ENCODE assay signal across 15 cellular contexts in genomic region chr21:28439246-28439645, GRCh38.
DNase-seq lines count a peak whose midpoint lies in the region; ATAC-seq and TF ChIP-seq lines count a peak whose summit lies in the region.
"Had no signal": no experiment of that assay in that cellular context is flagged by ENCODE, and none has a peak within 500 bp of the region (broad histone marks: within the 10 kb centered on the region; RNA-seq: fewer than 3 reads in every experiment).

No MANE protein-coding gene starts in this region.

- CTCF ChIA-PET in IMR-90 (lab: Yijun Ruan, JAX): no interaction called here

- no peak for TF ChIP-seq EP300 in transverse colon (IDR thresholded peaks at IDR 0.05; ENCODE audit: low read depth)

- H2BK20ac ChIP-seq in IMR-90 (ENCODE audit: low read depth, low read length): peak overlapping the region; percentile 57; the same call in 1 of the 2 replicates

- peaks cover 44% of the 10 kb centered on the region for H3K4me1 Mint-ChIP-seq in nephron
- H3K4me1 Mint-ChIP-seq: CD14-positive monocyte had no signal

- POLR2A ChIA-PET in IMR-90 (lab: Charles Lee; ENCODE audit: unreplicated experiment): no interaction called here

- no peaks in the 10 kb centered on the region for H3K9me3 Mint-ChIP-seq in nephron

- H3K4me3 ChIP-seq in IMR-90 (ENCODE audit: insufficient read depth, low read depth, low read length) (no peak overlapping the region), fibroblast of lung (replicated peaks in 1 of 4; ENCODE audit: control extremely low read depth in 1 of 4, insufficient read depth in 1 of 4, low read depth in 3 of 4, low read length in 4 of 4) (no peak overlapping the region), uterus (no peak overlapping the region), transverse colon (no peak overlapping the region)

- no peak overlapping the region for H2AK9ac ChIP-seq in IMR-90 (replicated peaks; ENCODE audit: low read depth, low read length, poor library complexity)

- no peak overlapping the region for H3K4me3 Mint-ChIP-seq in nephron
- H3K4me3 Mint-ChIP-seq: CD14-positive monocyte had no signal

- dilution Hi-C loops in IMR-90 (cut with HindIII; ENCODE audit: low sequenced_read_pairs, unreplicated experiment): no loop called here

- H3K4ac ChIP-seq in IMR-90 (ENCODE audit: low read depth, low read length): no peak overlapping the region

- TF ChIP-seq RAD21 in IMR-90 (IDR thresholded peaks at IDR 0.05; ENCODE audit: low read length): no peak

- intact Hi-C loops in IMR-90 (cut with micrococcal nuclease): no loop called here
- intact Hi-C loops in uterus (cut with DNase I; ENCODE audit: low total_unique reads): no loop called here
- intact Hi-C loops in transverse colon (cut with DNase I; ENCODE audit: low total_unique reads): no loop called here

- no peaks in the 10 kb centered on the region for H3K36me3 Mint-ChIP-seq in nephron (ENCODE audit: low read depth)
- H3K36me3 Mint-ChIP-seq: CD14-positive monocyte had no signal

- H2BK120ac ChIP-seq in IMR-90 (ENCODE audit: low read depth, low read length): peak overlapping the region; percentile 41; the same call in 1 of the 2 replicates

- H3K4me1 ChIP-seq in IMR-90 (ENCODE audit: control insufficient read depth, insufficient read depth, low read length) (peaks cover 5% of the 10 kb centered on the region), fibroblast of lung (ENCODE audit: control insufficient read depth, extremely low read depth, insufficient read depth, low read length) (peaks cover 4% of the 10 kb centered on the region), uterus (peaks cover 0 to 3% of the 10 kb centered on the region in 2 donors), transverse colon (no peaks in the 10 kb centered on the region)

- H2AFZ ChIP-seq in IMR-90 (replicated peaks; ENCODE audit: low read length, poor library complexity) (no peak overlapping the region), fibroblast of lung (ENCODE audit: low read length) (peak overlapping the region; percentile 19)

- H3K27me3 Mint-ChIP-seq in nephron (ENCODE audit: low read depth): no peaks in the 10 kb centered on the region

- H4K91ac ChIP-seq in IMR-90 (ENCODE audit: insufficient read depth, low read depth, low read length): no peak overlapping the region

- H3K18ac ChIP-seq in IMR-90 (ENCODE audit: low read depth, low read length): peak overlapping the region; percentile 91

- H3K9me3 ChIP-seq in IMR-90 (ENCODE audit: control insufficient read depth, insufficient read depth, low read length): no peaks in the 10 kb centered on the region
- H3K9me3 ChIP-seq in fibroblast of lung (ENCODE audit: control insufficient read depth, insufficient read depth, low read depth, low read length): no peaks in the 10 kb centered on the region
- no peaks in the 10 kb centered on the region for H3K9me3 ChIP-seq in uterus
- no peaks in the 10 kb centered on the region for H3K9me3 ChIP-seq in transverse colon

- H2BK5ac ChIP-seq in IMR-90 (ENCODE audit: low read depth, low read length, poor library complexity, severe bottlenecking): peak overlapping the region; percentile 13

- H3K79me2 ChIP-seq in fibroblast of lung (ENCODE audit: control insufficient read depth, insufficient read depth, low read length): no peaks in the 10 kb centered on the region

- TF ChIP-seq CTCF in IMR-90 (conservative IDR thresholded peaks at IDR 0.05; ENCODE audit: low read depth, low read length): no peak
- no peak for TF ChIP-seq CTCF in fibroblast of lung (conservative IDR thresholded peaks at IDR 0.05 in 1 of 2, IDR thresholded peaks at IDR 0.05 in 1 of 2; ENCODE audit: low read depth in 1 of 2, low read length in 2 of 2)
- TF ChIP-seq CTCF in nephron (IDR thresholded peaks at IDR 0.05; ENCODE audit: unreplicated experiment in 3 of 3): no peak
- no peak for TF ChIP-seq CTCF in uterus (IDR thresholded peaks at IDR 0.05)
- TF ChIP-seq CTCF in transverse colon (IDR thresholded peaks at IDR 0.05): no peak

- H3K36me3 ChIP-seq in IMR-90 (ENCODE audit: control insufficient read depth, insufficient read depth, low read length) (no peaks in the 10 kb centered on the region), fibroblast of lung (ENCODE audit: control insufficient read depth, insufficient read depth, low read length) (no peaks in the 10 kb centered on the region), uterus (no peaks in the 10 kb centered on the region), transverse colon (no peaks in the 10 kb centered on the region)

- peak overlapping the region; percentile 95 for H4K5ac ChIP-seq in IMR-90 (ENCODE audit: low read depth, low read length)

- H2BK15ac ChIP-seq in IMR-90 (ENCODE audit: low read depth, low read length): 0 out of 3 replicates have a peak overlapping the region, but pooled peaks have one; percentile 33

- no CpG with 5 or more reads among the region's 4 CpGs for WGBS in IMR-90 (ENCODE audit: extremely low coverage in 2 of 2, insufficient read length in 1 of 2), 2 experiments
- 57 to 67% methylated on average over 4 of the region's 4 CpGs for WGBS in transverse colon (ENCODE audit: low coverage in 1 of 2), 2 donors

- H3K14ac ChIP-seq in IMR-90 (replicated peaks; ENCODE audit: low read depth, low read length): no peak overlapping the region; the same call in 1 of the 2 replicates

- TF ChIP-seq POLR2A in IMR-90 (IDR thresholded peaks at IDR 0.05; ENCODE audit: low read depth, low read length) (no peak), uterus (IDR thresholded peaks at IDR 0.05) (no peak), transverse colon (IDR thresholded peaks at IDR 0.05) (no peak)

- peak overlapping the region; percentile 15; the same call in 1 of the 2 replicates for H3K56ac ChIP-seq in IMR-90 (ENCODE audit: extremely low read depth, insufficient read depth, low read length)

- H3K9me1 ChIP-seq in IMR-90 (ENCODE audit: insufficient read depth, low read length): peaks cover 2% of the 10 kb centered on the region; the same call in 1 of the 2 replicates

- no peak overlapping the region for H3K23ac ChIP-seq in IMR-90 (ENCODE audit: low read depth, low read length)

- H3K27ac ChIP-seq in IMR-90 (ENCODE audit: insufficient read depth, low read length) (peak overlapping the region; percentile 60; the same call in 1 of the 2 replicates), fibroblast of lung (ENCODE audit: insufficient read depth, low read length) (no peak overlapping the region), uterus (peak overlapping the region; percentile 59 to 85), transverse colon (peak overlapping the region in 2 of 4 donors; percentile 1 to 26)

- H3K9ac ChIP-seq in IMR-90 (ENCODE audit: low read depth, low read length) (no peak overlapping the region), fibroblast of lung (ENCODE audit: insufficient read depth, low read length) (no peak overlapping the region)

- ATAC-seq in IMR-90 (ENCODE audit: low read depth) (no peak), GM21423 (IDR thresholded peaks at IDR 0.05; ENCODE audit: unreplicated experiment) (no peak)

- in situ Hi-C loops in IMR-90 (cut with MboI; ENCODE audit: low sequenced_read_pairs): no loop called here
- in situ Hi-C loops in transverse colon (cut with MboI; ENCODE audit: low pct_ligation_motif_present in 1 of 4, low pct_unique_long_range_greater_than_20kb in 1 of 4, low sequenced_read_pairs in 3 of 4): no loop called here

- no peaks in the 10 kb centered on the region for H3K79me1 ChIP-seq in IMR-90 (ENCODE audit: low read depth in 1 of 2, low read length in 2 of 2)

- BruUV-seq in IMR-90 (replicated peaks; lab: Mats Ljungman, UMichigan): no TSS peak

- H3K27ac Mint-ChIP-seq in nephron: peak overlapping the region; percentile 68 to 85 (median 69)
- H3K27ac Mint-ChIP-seq: CD14-positive monocyte had no signal

- no peak overlapping the region for H2AK5ac ChIP-seq in IMR-90 (ENCODE audit: low read depth, low read length)

- H3K4me2 ChIP-seq in IMR-90 (ENCODE audit: low read depth, low read length): peak overlapping the region; percentile 75
- peak overlapping the region; percentile 16 for H3K4me2 ChIP-seq in fibroblast of lung (ENCODE audit: extremely low read depth, insufficient read depth, low read length)

- H4K8ac ChIP-seq in IMR-90 (ENCODE audit: low read depth in 2 of 2, low read length in 2 of 2): peak overlapping the region in 1 of 2 experiments; percentile 34; a peak in 2 of 4 replicates

- H3K27me3 ChIP-seq in IMR-90 (ENCODE audit: control insufficient read depth, insufficient read depth, low read length): no peaks in the 10 kb centered on the region
- no peaks in the 10 kb centered on the region for H3K27me3 ChIP-seq in fibroblast of lung (ENCODE audit: control insufficient read depth, insufficient read depth, low read length)
- no peaks in the 10 kb centered on the region for H3K27me3 ChIP-seq in uterus
- H3K27me3 ChIP-seq in transverse colon: no peaks in the 10 kb centered on the region

- no peaks in the 10 kb centered on the region for H4K20me1 ChIP-seq in IMR-90 (ENCODE audit: insufficient read depth, low read length)
- H4K20me1 ChIP-seq in fibroblast of lung (ENCODE audit: control insufficient read depth, extremely low read depth, insufficient read depth, low read length): no peaks in the 10 kb centered on the region

- DNase-seq in IMR-90 (no peak), fibroblast of lung (ENCODE audit: low read depth in 2 of 2) (peak in 1 of 2 donors; percentile 51), uterus (peak in 1 of 2 donors; percentile 28), NCI-H526 (lab: John Stamatoyannopoulos, UW) (no peak), transverse colon (no peak)
- DNase-seq: AML-193, DMS153, Karpas-422, MM.1S, NCI-H1092 treated with DMSO at 0.1 percent for 48 hours, NCI-H2081 treated with DMSO at 0.1 percent for 48 hours, NCI-H524 had no signal

TF ChIP-seq in IMR-90, 13 proteins besides CTCF, POLR2A, EP300 and RAD21 (continues in another document):
- no peak for TF ChIP-seq BHLHE40 (IDR thresholded peaks at IDR 0.05; ENCODE audit: low read depth, low read length)
- no peak for TF ChIP-seq RCOR1 (IDR thresholded peaks at IDR 0.05; ENCODE audit: insufficient replicate concordance, low read length)
- no peak for TF ChIP-seq SMC3 (IDR thresholded peaks at IDR 0.05; ENCODE audit: low read depth, low read length)
- no peak for TF ChIP-seq RFX5 (IDR thresholded peaks at IDR 0.05; ENCODE audit: low read depth, low read length)
- TF ChIP-seq MAFK (IDR thresholded peaks at IDR 0.05; ENCODE audit: low read depth, low read length): no peak
- TF ChIP-seq USF2 (IDR thresholded peaks at IDR 0.05; ENCODE audit: low read depth, low read length): no peak
- TF ChIP-seq CEBPB (IDR thresholded peaks at IDR 0.05; ENCODE audit: low read depth, low read length): no peak
- no peak for TF ChIP-seq FOS (IDR thresholded peaks at IDR 0.05; ENCODE audit: low read depth, low read length)
- TF ChIP-seq MXI1 (IDR thresholded peaks at IDR 0.05; ENCODE audit: borderline replicate concordance, low read depth, low read length): no peak
